1 cellular context compared by ENCODE assay signal in the genomic region with DNA sequence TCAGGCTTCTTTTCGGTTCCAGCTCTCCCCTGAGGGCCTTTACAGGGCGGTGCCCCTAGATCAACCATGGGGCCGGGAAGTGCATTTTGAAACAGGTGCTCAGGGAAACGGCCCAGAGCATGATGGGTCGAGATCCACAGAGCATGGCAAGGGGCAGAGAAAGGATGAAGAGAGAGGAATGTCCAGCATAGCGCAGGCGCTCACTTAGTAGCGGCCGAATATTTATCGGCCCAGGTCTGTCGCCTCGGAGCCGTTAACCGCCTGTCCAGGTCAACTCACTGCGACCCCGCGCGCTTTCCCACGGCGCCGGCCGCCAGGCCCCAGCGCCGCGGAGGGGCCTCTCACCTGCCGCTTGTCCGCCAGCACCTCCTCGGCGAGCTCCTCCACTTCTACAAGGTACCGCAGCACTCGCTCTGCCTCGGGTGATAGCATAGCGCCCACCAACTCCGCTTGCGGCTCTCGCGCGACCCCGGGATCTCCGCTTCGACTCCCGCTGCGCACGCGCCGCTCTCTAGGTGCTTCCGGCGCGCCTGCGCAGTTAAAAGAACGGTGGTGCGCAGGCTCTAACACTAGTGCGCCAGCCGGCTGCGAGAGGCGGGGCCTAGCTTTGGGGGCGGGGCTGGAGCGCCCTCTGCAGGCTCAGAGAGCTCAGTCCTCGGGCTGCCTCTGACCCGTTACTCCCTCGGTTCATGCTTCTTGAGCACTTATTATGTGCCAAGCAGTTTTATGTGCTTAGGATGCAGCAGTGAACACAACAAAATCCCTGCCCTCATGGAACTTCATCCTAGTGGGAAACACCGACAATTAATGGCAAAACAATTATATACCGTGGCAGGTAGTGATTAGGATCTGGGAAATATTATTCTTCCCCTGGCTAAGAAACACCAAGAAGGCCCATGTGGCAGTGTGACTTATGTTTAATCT.
TF ChIP-seq lines count a peak whose summit lies in the region.

TSS of gene PDRG1 (minus strand) at position 517 of the 924 bp plus-strand sequence. CDS start at position 432, 85 bp downstream.

TF ChIP-seq in HepG2, 621 proteins besides CTCF, POLR2A, EP300 and RAD21 (continues in another document):
- TF ChIP-seq, protein P1, sequence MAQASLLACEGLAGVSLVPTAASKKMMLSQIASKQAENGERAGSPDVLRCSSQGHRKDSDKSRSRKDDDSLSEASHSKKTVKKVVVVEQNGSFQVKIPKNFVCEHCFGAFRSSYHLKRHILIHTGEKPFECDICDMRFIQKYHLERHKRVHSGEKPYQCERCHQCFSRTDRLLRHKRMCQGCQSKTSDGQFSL (CRISPR knock-in tag; IDR thresholded peaks at IDR 0.05): peak; percentile 86; the same call in 1 of the 2 replicates
- TF ChIP-seq, protein P2, sequence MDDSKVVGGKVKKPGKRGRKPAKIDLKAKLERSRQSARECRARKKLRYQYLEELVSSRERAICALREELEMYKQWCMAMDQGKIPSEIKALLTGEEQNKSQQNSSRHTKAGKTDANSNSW (CRISPR knock-in tag; IDR thresholded peaks at IDR 0.05; ENCODE audit: borderline replicate concordance): peak; percentile 87; the same call in 1 of the 2 replicates
- no peak for TF ChIP-seq TCF7L2 (IDR thresholded peaks at IDR 0.05; ENCODE audit: low read depth, low read length)
- TF ChIP-seq, protein P3, sequence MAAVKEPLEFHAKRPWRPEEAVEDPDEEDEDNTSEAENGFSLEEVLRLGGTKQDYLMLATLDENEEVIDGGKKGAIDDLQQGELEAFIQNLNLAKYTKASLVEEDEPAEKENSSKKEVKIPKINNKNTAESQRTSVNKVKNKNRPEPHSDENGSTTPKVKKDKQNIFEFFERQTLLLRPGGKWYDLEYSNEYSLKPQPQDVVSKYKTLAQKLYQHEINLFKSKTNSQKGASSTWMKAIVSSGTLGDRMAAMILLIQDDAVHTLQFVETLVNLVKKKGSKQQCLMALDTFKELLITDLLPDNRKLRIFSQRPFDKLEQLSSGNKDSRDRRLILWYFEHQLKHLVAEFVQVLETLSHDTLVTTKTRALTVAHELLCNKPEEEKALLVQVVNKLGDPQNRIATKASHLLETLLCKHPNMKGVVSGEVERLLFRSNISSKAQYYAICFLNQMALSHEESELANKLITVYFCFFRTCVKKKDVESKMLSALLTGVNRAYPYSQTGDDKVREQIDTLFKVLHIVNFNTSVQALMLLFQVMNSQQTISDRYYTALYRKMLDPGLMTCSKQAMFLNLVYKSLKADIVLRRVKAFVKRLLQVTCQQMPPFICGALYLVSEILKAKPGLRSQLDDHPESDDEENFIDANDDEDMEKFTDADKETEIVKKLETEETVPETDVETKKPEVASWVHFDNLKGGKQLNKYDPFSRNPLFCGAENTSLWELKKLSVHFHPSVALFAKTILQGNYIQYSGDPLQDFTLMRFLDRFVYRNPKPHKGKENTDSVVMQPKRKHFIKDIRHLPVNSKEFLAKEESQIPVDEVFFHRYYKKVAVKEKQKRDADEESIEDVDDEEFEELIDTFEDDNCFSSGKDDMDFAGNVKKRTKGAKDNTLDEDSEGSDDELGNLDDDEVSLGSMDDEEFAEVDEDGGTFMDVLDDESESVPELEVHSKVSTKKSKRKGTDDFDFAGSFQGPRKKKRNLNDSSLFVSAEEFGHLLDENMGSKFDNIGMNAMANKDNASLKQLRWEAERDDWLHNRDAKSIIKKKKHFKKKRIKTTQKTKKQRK (IDR thresholded peaks at IDR 0.05; ENCODE audit: low read length): no peak
- TF ChIP-seq NR2F6 (IDR thresholded peaks at IDR 0.05): peak; percentile 38; the same call in 1 of the 2 replicates
- peak; percentile 73 for TF ChIP-seq NR2F6 (CRISPR knock-in tag; IDR thresholded peaks at IDR 0.05)
- TF ChIP-seq, protein P4, sequence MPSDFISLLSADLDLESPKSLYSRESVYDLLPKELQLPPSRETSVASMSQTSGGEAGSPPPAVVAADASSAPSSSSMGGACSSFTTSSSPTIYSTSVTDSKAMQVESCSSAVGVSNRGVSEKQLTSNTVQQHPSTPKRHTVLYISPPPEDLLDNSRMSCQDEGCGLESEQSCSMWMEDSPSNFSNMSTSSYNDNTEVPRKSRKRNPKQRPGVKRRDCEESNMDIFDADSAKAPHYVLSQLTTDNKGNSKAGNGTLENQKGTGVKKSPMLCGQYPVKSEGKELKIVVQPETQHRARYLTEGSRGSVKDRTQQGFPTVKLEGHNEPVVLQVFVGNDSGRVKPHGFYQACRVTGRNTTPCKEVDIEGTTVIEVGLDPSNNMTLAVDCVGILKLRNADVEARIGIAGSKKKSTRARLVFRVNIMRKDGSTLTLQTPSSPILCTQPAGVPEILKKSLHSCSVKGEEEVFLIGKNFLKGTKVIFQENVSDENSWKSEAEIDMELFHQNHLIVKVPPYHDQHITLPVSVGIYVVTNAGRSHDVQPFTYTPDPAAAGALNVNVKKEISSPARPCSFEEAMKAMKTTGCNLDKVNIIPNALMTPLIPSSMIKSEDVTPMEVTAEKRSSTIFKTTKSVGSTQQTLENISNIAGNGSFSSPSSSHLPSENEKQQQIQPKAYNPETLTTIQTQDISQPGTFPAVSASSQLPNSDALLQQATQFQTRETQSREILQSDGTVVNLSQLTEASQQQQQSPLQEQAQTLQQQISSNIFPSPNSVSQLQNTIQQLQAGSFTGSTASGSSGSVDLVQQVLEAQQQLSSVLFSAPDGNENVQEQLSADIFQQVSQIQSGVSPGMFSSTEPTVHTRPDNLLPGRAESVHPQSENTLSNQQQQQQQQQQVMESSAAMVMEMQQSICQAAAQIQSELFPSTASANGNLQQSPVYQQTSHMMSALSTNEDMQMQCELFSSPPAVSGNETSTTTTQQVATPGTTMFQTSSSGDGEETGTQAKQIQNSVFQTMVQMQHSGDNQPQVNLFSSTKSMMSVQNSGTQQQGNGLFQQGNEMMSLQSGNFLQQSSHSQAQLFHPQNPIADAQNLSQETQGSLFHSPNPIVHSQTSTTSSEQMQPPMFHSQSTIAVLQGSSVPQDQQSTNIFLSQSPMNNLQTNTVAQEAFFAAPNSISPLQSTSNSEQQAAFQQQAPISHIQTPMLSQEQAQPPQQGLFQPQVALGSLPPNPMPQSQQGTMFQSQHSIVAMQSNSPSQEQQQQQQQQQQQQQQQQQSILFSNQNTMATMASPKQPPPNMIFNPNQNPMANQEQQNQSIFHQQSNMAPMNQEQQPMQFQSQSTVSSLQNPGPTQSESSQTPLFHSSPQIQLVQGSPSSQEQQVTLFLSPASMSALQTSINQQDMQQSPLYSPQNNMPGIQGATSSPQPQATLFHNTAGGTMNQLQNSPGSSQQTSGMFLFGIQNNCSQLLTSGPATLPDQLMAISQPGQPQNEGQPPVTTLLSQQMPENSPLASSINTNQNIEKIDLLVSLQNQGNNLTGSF (CRISPR knock-in tag; IDR thresholded peaks at IDR 0.05): peak; percentile 97
- TF ChIP-seq RELA (CRISPR knock-in tag; IDR thresholded peaks at IDR 0.05): no peak; the same call in 1 of the 2 replicates
- peak; percentile 97 for TF ChIP-seq IKZF5 (CRISPR knock-in tag; IDR thresholded peaks at IDR 0.05)
- TF ChIP-seq HNF1A (IDR thresholded peaks at IDR 0.05; ENCODE audit: low read depth): no peak
- TF ChIP-seq HNF1A (CRISPR knock-in tag; IDR thresholded peaks at IDR 0.05; ENCODE audit: borderline replicate concordance): no peak
- TF ChIP-seq NCOA1 (CRISPR knock-in tag; IDR thresholded peaks at IDR 0.05): no peak
- TF ChIP-seq ZNF556 (CRISPR knock-in tag; IDR thresholded peaks at IDR 0.05; ENCODE audit: borderline replicate concordance): peak; percentile 72; the same call in 1 of the 2 replicates
- no peak for TF ChIP-seq ZBTB1 (CRISPR knock-in tag; IDR thresholded peaks at IDR 0.05; ENCODE audit: borderline replicate concordance)
- TF ChIP-seq PHB2 (IDR thresholded peaks at IDR 0.05; ENCODE audit: partially characterized antibody): no peak
- no peak for TF ChIP-seq RAD51 (IDR thresholded peaks at IDR 0.05; ENCODE audit: borderline replicate concordance)
- TF ChIP-seq HINFP (CRISPR knock-in tag; IDR thresholded peaks at IDR 0.05; ENCODE audit: low read depth): no peak
- TF ChIP-seq ZNF749 (CRISPR knock-in tag; IDR thresholded peaks at IDR 0.05; ENCODE audit: borderline replicate concordance): 0 out of 2 replicates have a peak, but pooled peaks have one; percentile 22
- TF ChIP-seq NFE2 (CRISPR knock-in tag; IDR thresholded peaks at IDR 0.05): peak; percentile 32; the same call in 1 of the 2 replicates
- TF ChIP-seq KMT2A (CRISPR knock-in tag; IDR thresholded peaks at IDR 0.05): peak; percentile 97
- no peak for TF ChIP-seq U2AF1 (optimal IDR thresholded peaks at IDR 0.05; ENCODE audit: low read depth, low read length)
- peak; percentile 88; the same call in 1 of the 2 replicates for TF ChIP-seq WIZ (CRISPR knock-in tag; IDR thresholded peaks at IDR 0.05)
- 0 out of 2 replicates have a peak, but pooled peaks have one; percentile 12 for TF ChIP-seq ZNF24 (IDR thresholded peaks at IDR 0.05)
- TF ChIP-seq HNF4A (CRISPR knock-in tag; IDR thresholded peaks at IDR 0.05): no peak; the same call in 1 of the 2 replicates
- peak; percentile 86; the same call in 1 of the 2 replicates for TF ChIP-seq IRF9 (CRISPR knock-in tag; IDR thresholded peaks at IDR 0.05; ENCODE audit: borderline replicate concordance)
- TF ChIP-seq ZNF18 (CRISPR knock-in tag; IDR thresholded peaks at IDR 0.05; ENCODE audit: insufficient replicate concordance): no peak
